In genomic region chr14:20624495-20625070, GRCh38 we compare ENCODE assay signal across 8 cellular contexts. TPM values are rescaled to one million over a fixed set of nuclear protein-coding genes. Genes with fewer than 3 reads are reported as not detected.
A peak's percentile ranks its signal among the peaks of the same experiment; 100 is the strongest.
DNase-seq lines count a peak whose midpoint lies in the region; ATAC-seq, FAIRE-seq and TF ChIP-seq lines count a peak whose summit lies in the region.

No MANE protein-coding gene starts in this region.

- peaks cover 40% of the 10 kb centered on the region for H3K4me1 Mint-ChIP-seq in T-helper 1 cell treated with Interleukin-12 subunit alpha and Interleukin-12 subunit beta and Interleukin-4 antibody, amounts not matched to agents 30 μg/mL and 1 μg/mL, for 36 hours (ENCODE audit: low read depth)

- no peak for TF ChIP-seq CTCF in coronary artery (IDR thresholded peaks at IDR 0.05)

- peak overlapping the region; percentile 66 for H3K27ac Mint-ChIP-seq in T-helper 1 cell treated with Interleukin-12 subunit alpha and Interleukin-12 subunit beta and Interleukin-4 antibody, amounts not matched to agents 30 μg/mL and 1 μg/mL, for 36 hours

- H3K27me3 Mint-ChIP-seq in T-helper 1 cell treated with Interleukin-12 subunit alpha and Interleukin-12 subunit beta and Interleukin-4 antibody, amounts not matched to agents 30 μg/mL and 1 μg/mL, for 36 hours (ENCODE audit: low read depth): peaks cover 58% of the 10 kb centered on the region

- peak; percentile 78 for DNase-seq in ELR (ENCODE audit: low read depth)
- DNase-seq in coronary artery (ENCODE audit: low spot score): no peak
- no peak for DNase-seq in left lobe of liver (ENCODE audit: low spot score)
- DNase-seq in stimulated activated naive CD8-positive, alpha-beta T cell treated with anti-CD3 and anti-CD28 coated beads, Interleukin-15, Interleukin-2, amounts not matched to agents 100 U/mL and 50 U/mL, for 24 hours: peak; percentile 60
- no peak for DNase-seq in HTR-8/SVneo (ENCODE audit: insufficient read length, low spot score)

- H3K27ac ChIP-seq in coronary artery: no peak overlapping the region

- no peak for FAIRE-seq in HTR-8/SVneo (lab: Jason Lieb, UNC)

- peak overlapping the region; percentile 55 for H3K4me3 ChIP-seq in coronary artery

- no peaks in the 10 kb centered on the region for H3K9me3 Mint-ChIP-seq in T-helper 1 cell treated with Interleukin-12 subunit alpha and Interleukin-12 subunit beta and Interleukin-4 antibody, amounts not matched to agents 30 μg/mL and 1 μg/mL, for 36 hours

- H3K4me3 Mint-ChIP-seq in T-helper 1 cell treated with Interleukin-12 subunit alpha and Interleukin-12 subunit beta and Interleukin-4 antibody, amounts not matched to agents 30 μg/mL and 1 μg/mL, for 36 hours: peak overlapping the region; percentile 78

- peak; percentile 43 for ATAC-seq in HG03103 (IDR thresholded peaks at IDR 0.05; ENCODE audit: low read depth, unreplicated experiment)
- ATAC-seq in left lobe of liver: peak; percentile 46
- peak; percentile 54 for ATAC-seq in stimulated activated naive CD8-positive, alpha-beta T cell treated with anti-CD3 and anti-CD28 coated beads, Interleukin-15, Interleukin-2, amounts not matched to agents 100 U/mL and 50 U/mL, for 24 hours
- no peak for ATAC-seq in GM18873 (IDR thresholded peaks at IDR 0.05; ENCODE audit: low FRiP score, unreplicated experiment)

- peaks cover 9% of the 10 kb centered on the region for H3K36me3 Mint-ChIP-seq in T-helper 1 cell treated with Interleukin-12 subunit alpha and Interleukin-12 subunit beta and Interleukin-4 antibody, amounts not matched to agents 30 μg/mL and 1 μg/mL, for 36 hours (ENCODE audit: low read depth)

RNA-seq across cellular contexts. Expression of gene OR6S1, which starts 16.9 kb away (rescaled TPM):
- total RNA-seq in left lobe of liver: not detected

RNA-seq across cellular contexts. Expression of gene RNASE12, which starts 33.4 kb away (rescaled TPM):
- not detected for total RNA-seq in left lobe of liver

RNA-seq across cellular contexts. Expression of gene RNASE11, which starts 36.8 kb away (rescaled TPM):
- total RNA-seq in left lobe of liver: not detected

RNA-seq across cellular contexts. Expression of gene RNASE4, which starts 59.8 kb away (rescaled TPM):
- total RNA-seq in left lobe of liver: 152 TPM

Comparison
In these comparisons a context has a peak if more than half of its experiments do, and no peak if none do; other contexts are left out.
1. DNase-seq: peak in ELR (single experiment) and stimulated activated naive CD8-positive, alpha-beta T cell treated with anti-CD3 and anti-CD28 coated beads, Interleukin-15, Interleukin-2, amounts not matched to agents 100 U/mL and 50 U/mL, for 24 hours (single experiment); none in coronary artery (single experiment), left lobe of liver (single experiment) and HTR-8/SVneo (single experiment).